In the genomic region with DNA sequence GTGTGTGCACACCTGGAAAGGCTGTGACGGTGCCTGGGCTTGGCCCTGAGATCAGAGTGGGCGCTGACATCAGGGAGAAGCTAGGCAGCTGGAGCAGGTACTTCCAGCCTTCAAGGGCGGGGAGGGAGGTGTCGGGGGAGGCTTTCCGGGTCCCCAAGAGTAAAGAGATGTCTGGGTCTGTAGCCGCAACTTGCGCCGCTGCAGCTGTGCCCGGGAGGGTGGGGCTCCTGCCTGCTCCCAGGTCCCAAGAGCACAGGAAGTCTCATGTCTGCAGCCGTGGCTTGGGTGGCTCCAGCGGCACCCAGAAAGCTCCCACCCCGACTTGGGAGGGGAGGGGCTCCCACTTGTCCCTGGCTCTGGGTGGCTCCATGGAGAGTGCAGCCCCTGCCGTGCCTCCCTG, we compare ENCODE assay signal across 16 cellular contexts.
DNase-seq lines count a peak whose midpoint lies in the region; ATAC-seq, FAIRE-seq and TF ChIP-seq lines count a peak whose summit lies in the region.
"Had no signal": no experiment of that assay in that cellular context is flagged by ENCODE, and none has a peak within 500 bp of the region (broad histone marks: within the 10 kb centered on the region; RNA-seq: fewer than 3 reads in every experiment).

No MANE protein-coding gene starts in this region.

- no peaks in the 10 kb centered on the region for H3K4me1 ChIP-seq in small intestine (ENCODE audit: control insufficient read depth in 2 of 2, insufficient read depth in 1 of 2, low read depth in 1 of 2, low read length in 1 of 2)
- H3K4me1 ChIP-seq: left ventricle myocardium inferior, right lobe of liver had no signal

- H3K27me3 Mint-ChIP-seq in activated T-cell treated with anti-CD3 and anti-CD28 coated beads, Interleukin-2, amount 50 U/mL, for 4 hours (ENCODE audit: low read depth): peaks cover 2% of the 10 kb centered on the region
- H3K27me3 Mint-ChIP-seq in activated T-helper 1 cell treated with anti-CD3 and anti-CD28 coated beads, Interleukin-12 subunit alpha, Interleukin-12 subunit beta, Interleukin-2, Interleukin-4 antibody, amounts not matched to agents 30 ng/mL and 10 ng/mL and 1 ng/mL, durations not matched to agents 14 hours and 24 hours and 36 hours (ENCODE audit: insufficient read depth): peaks cover 12% of the 10 kb centered on the region
- H3K27me3 Mint-ChIP-seq in MCF 10A (ENCODE audit: insufficient read depth, unreplicated experiment): peaks cover 7% of the 10 kb centered on the region

- DNase-seq in activated T-cell treated with anti-CD3 and anti-CD28 coated beads, Interleukin-2, amount 50 U/mL, for 4 hours: no peak
- DNase-seq in activated T-cell treated with anti-CD3 and anti-CD28 coated beads, Interleukin-2, amount 50 U/mL, for 48 hours: no peak
- DNase-seq in NCI-H345 treated with DMSO at 0.1 percent for 48 hours (lab: John Stamatoyannopoulos, UW; ENCODE audit: unreplicated experiment) (peak; percentile 13), small intestine (peak; percentile 20), brain microvascular endothelial cell (no peak), MCF 10A (ENCODE audit: unreplicated experiment) (no peak)
- DNase-seq in activated T-helper 1 cell treated with anti-CD3 and anti-CD28 coated beads, Interleukin-12 subunit alpha, Interleukin-12 subunit beta, Interleukin-2, Interleukin-4 antibody, amounts not matched to agents 30 ng/mL and 10 ng/mL and 1 ng/mL, durations not matched to agents 14 hours and 24 hours and 36 hours (ENCODE audit: low spot score): no peak
- DNase-seq: erythroblast, left ventricle myocardium inferior, NCI-H1694 treated with DMSO at 0.1 percent for 48 hours, right lobe of liver, Right ventricle myocardium superior, substantia nigra had no signal

- H3K4me3 ChIP-seq in small intestine (ENCODE audit: low read depth in 1 of 2, low read length in 2 of 2) (no peak overlapping the region), brain microvascular endothelial cell (ENCODE audit: low read depth, low read length) (no peak overlapping the region)
- H3K4me3 ChIP-seq: left ventricle myocardium inferior, right lobe of liver had no signal

- no peaks in the 10 kb centered on the region for H3K9me3 ChIP-seq in small intestine (ENCODE audit: control insufficient read depth, low read depth)
- H3K9me3 ChIP-seq: left ventricle myocardium inferior, right lobe of liver had no signal

- TF ChIP-seq CTCF in brain microvascular endothelial cell (IDR thresholded peaks at IDR 0.05; ENCODE audit: low read depth, low read length, missing control alignments) (no peak), MCF 10A (IDR thresholded peaks at IDR 0.05; ENCODE audit: unreplicated experiment) (no peak)

- 26 to 71% (median 40%) methylated on average over 11 to 13 of the region's 13 CpGs for WGBS in small intestine, 3 donors

- no peak overlapping the region for H3K27ac ChIP-seq in small intestine (ENCODE audit: low read depth in 1 of 2, low read length in 1 of 2)
- H3K27ac ChIP-seq in brain microvascular endothelial cell: no peak overlapping the region
- H3K27ac ChIP-seq: left ventricle myocardium inferior, right lobe of liver had no signal

- CTCF ChIA-PET in MCF 10A (lab: Yijun Ruan, JAX): no interaction called here

- POLR2A ChIA-PET in MCF 10A (lab: Yijun Ruan, JAX): interaction anchor here (1.1 kb wide), 1 partner anchor 11 kb away, joined by 3 read pairs; no protein-coding TSS in a partner anchor

- no peaks in the 10 kb centered on the region for H3K9me3 Mint-ChIP-seq in activated T-cell treated with anti-CD3 and anti-CD28 coated beads, Interleukin-2, amount 50 U/mL, for 4 hours
- no peaks in the 10 kb centered on the region for H3K9me3 Mint-ChIP-seq in activated T-helper 1 cell treated with anti-CD3 and anti-CD28 coated beads, Interleukin-12 subunit alpha, Interleukin-12 subunit beta, Interleukin-2, Interleukin-4 antibody, amounts not matched to agents 30 ng/mL and 10 ng/mL and 1 ng/mL, durations not matched to agents 14 hours and 24 hours and 36 hours
- H3K9me3 Mint-ChIP-seq in MCF 10A (ENCODE audit: unreplicated experiment): no peaks in the 10 kb centered on the region
- H3K9me3 Mint-ChIP-seq: dendritic cell treated with granulocyte-macrophage colony-stimulating factor and Interleukin-4, amounts not matched to agents 40 ng/mL and 50 ng/mL, for 4 days; T-helper 2 cell treated with Interferon-gamma antibody and Interleukin-4, amounts not matched to agents 5 μg/mL and 100 μg/mL, for 36 hours had no signal

- FAIRE-seq in small intestine (lab: Jason Lieb, UNC): no peak

- H3K36me3 ChIP-seq in small intestine (ENCODE audit: control insufficient read depth in 2 of 2, insufficient read depth in 2 of 2, low read length in 2 of 2) (no peaks in the 10 kb centered on the region), brain microvascular endothelial cell (replicated peaks) (no peaks in the 10 kb centered on the region)
- H3K36me3 ChIP-seq: left ventricle myocardium inferior, right lobe of liver had no signal

- no peaks in the 10 kb centered on the region for H3K36me3 Mint-ChIP-seq in activated T-cell treated with anti-CD3 and anti-CD28 coated beads, Interleukin-2, amount 50 U/mL, for 4 hours (ENCODE audit: insufficient read depth)
- peaks cover 1% of the 10 kb centered on the region for H3K36me3 Mint-ChIP-seq in activated T-helper 1 cell treated with anti-CD3 and anti-CD28 coated beads, Interleukin-12 subunit alpha, Interleukin-12 subunit beta, Interleukin-2, Interleukin-4 antibody, amounts not matched to agents 30 ng/mL and 10 ng/mL and 1 ng/mL, durations not matched to agents 14 hours and 24 hours and 36 hours (ENCODE audit: low read depth)
- H3K36me3 Mint-ChIP-seq in MCF 10A (ENCODE audit: insufficient read depth, unreplicated experiment): no peaks in the 10 kb centered on the region

- peaks cover 60% of the 10 kb centered on the region for H3K4me1 Mint-ChIP-seq in activated T-cell treated with anti-CD3 and anti-CD28 coated beads, Interleukin-2, amount 50 U/mL, for 4 hours (ENCODE audit: low read depth)
- H3K4me1 Mint-ChIP-seq in activated T-helper 1 cell treated with anti-CD3 and anti-CD28 coated beads, Interleukin-12 subunit alpha, Interleukin-12 subunit beta, Interleukin-2, Interleukin-4 antibody, amounts not matched to agents 30 ng/mL and 10 ng/mL and 1 ng/mL, durations not matched to agents 14 hours and 24 hours and 36 hours (ENCODE audit: low read depth): peaks cover 29% of the 10 kb centered on the region
- peaks cover 16% of the 10 kb centered on the region for H3K4me1 Mint-ChIP-seq in MCF 10A (ENCODE audit: insufficient read depth, unreplicated experiment)

- H3K27ac Mint-ChIP-seq in activated T-helper 1 cell treated with anti-CD3 and anti-CD28 coated beads, Interleukin-12 subunit alpha, Interleukin-12 subunit beta, Interleukin-2, Interleukin-4 antibody, amounts not matched to agents 30 ng/mL and 10 ng/mL and 1 ng/mL, durations not matched to agents 14 hours and 24 hours and 36 hours: peak overlapping the region; percentile 30
- H3K27ac Mint-ChIP-seq in MCF 10A (ENCODE audit: low read depth, unreplicated experiment): no peak overlapping the region
- H3K27ac Mint-ChIP-seq: dendritic cell treated with granulocyte-macrophage colony-stimulating factor and Interleukin-4, amounts not matched to agents 40 ng/mL and 50 ng/mL, for 4 days; T-helper 2 cell treated with Interferon-gamma antibody and Interleukin-4, amounts not matched to agents 5 μg/mL and 100 μg/mL, for 36 hours had no signal

- H3K27me3 ChIP-seq in small intestine (ENCODE audit: control insufficient read depth in 2 of 2, insufficient read depth in 2 of 2, low read length in 2 of 2) (peaks cover 0 to 8% of the 10 kb centered on the region in 2 donors), brain microvascular endothelial cell (replicated peaks) (peaks cover 2% of the 10 kb centered on the region)
- H3K27me3 ChIP-seq: right lobe of liver had no signal

- no TSS peak for BruUV-seq in MCF 10A (replicated peaks; lab: Mats Ljungman, UMichigan)

- intact Hi-C loops in activated T-helper 1 cell treated with anti-CD3 and anti-CD28 coated beads, Interleukin-12 subunit alpha, Interleukin-12 subunit beta, Interleukin-2, Interleukin-4 antibody, amounts not matched to agents 30 ng/mL and 10 ng/mL and 1 ng/mL, durations not matched to agents 14 hours and 24 hours and 36 hours (cut with micrococcal nuclease): loop anchor here (10.0 kb wide), 2 partner anchors 362 to 602 kb away; a partner anchor contains a TSS
- intact Hi-C loops in MCF 10A (cut with micrococcal nuclease): no loop called here

- H3K4me3 Mint-ChIP-seq in activated T-cell treated with anti-CD3 and anti-CD28 coated beads, Interleukin-2, amount 50 U/mL, for 4 hours: peak overlapping the region; percentile 61
- H3K4me3 Mint-ChIP-seq in activated T-helper 1 cell treated with anti-CD3 and anti-CD28 coated beads, Interleukin-12 subunit alpha, Interleukin-12 subunit beta, Interleukin-2, Interleukin-4 antibody, amounts not matched to agents 30 ng/mL and 10 ng/mL and 1 ng/mL, durations not matched to agents 14 hours and 24 hours and 36 hours: peak overlapping the region; percentile 54
- no peak overlapping the region for H3K4me3 Mint-ChIP-seq in MCF 10A (ENCODE audit: unreplicated experiment)
- H3K4me3 Mint-ChIP-seq: dendritic cell treated with granulocyte-macrophage colony-stimulating factor and Interleukin-4, amounts not matched to agents 40 ng/mL and 50 ng/mL, for 4 days; T-helper 2 cell treated with Interferon-gamma antibody and Interleukin-4, amounts not matched to agents 5 μg/mL and 100 μg/mL, for 36 hours had no signal

- peak in 1 of 2 donors; percentile 47 for ATAC-seq in activated T-cell treated with anti-CD3 and anti-CD28 coated beads, Interleukin-2, amount 50 U/mL, for 4 hours
- no peak for ATAC-seq in HG03196 (IDR thresholded peaks at IDR 0.05; ENCODE audit: unreplicated experiment)

- in situ Hi-C loops in brain microvascular endothelial cell (cut with HindIII; ENCODE audit: low pct_ligation_motif_present, low sequenced_read_pairs): no loop called here

Comparison
In these comparisons a context has a peak if more than half of its experiments do, and no peak if none do; other contexts are left out.
1. DNase-seq: peak in NCI-H345 treated with DMSO at 0.1 percent for 48 hours (single experiment) and small intestine (single experiment); none in activated T-cell treated with anti-CD3 and anti-CD28 coated beads, Interleukin-2, amount 50 U/mL, for 4 hours (single experiment), activated T-cell treated with anti-CD3 and anti-CD28 coated beads, Interleukin-2, amount 50 U/mL, for 48 hours (0 of 2), activated T-helper 1 cell treated with anti-CD3 and anti-CD28 coated beads, Interleukin-12 subunit alpha, Interleukin-12 subunit beta, Interleukin-2, Interleukin-4 antibody, amounts not matched to agents 30 ng/mL and 10 ng/mL and 1 ng/mL, durations not matched to agents 14 hours and 24 hours and 36 hours (single experiment), brain microvascular endothelial cell (single experiment) and MCF 10A (single experiment).